8 cellular contexts compared by ENCODE assay signal in the genomic region with DNA sequence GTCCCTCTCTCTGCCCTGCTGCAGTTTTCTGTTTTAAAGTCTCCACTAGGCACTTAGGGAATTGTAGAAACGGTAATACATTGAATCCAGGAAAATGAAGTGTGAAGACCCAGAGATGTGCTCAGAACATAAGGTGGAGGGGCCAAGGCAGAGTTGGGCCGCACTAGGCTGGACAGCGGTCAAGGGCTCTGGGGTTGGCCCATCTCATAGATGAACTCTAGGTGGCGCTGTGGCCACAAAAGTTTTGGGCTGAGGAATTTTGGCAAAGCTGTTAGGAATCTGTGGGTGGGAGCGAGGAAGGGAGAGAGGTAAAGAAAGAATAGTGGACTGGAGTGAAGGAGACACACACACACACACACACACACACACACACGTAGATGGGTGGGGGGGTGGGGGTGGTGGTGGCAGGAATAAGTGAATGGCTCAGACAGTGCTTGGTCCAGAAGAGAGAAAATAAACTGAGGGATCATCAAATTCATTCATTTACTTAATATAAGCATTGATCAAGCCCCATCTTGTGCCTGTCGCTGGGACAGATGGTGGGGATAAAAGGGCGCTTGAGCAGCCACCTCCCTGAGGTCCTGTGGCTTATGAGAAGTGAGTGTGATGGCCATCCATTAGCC.
DNase-seq lines count a peak whose midpoint lies in the region; ATAC-seq and TF ChIP-seq lines count a peak whose summit lies in the region.

No MANE protein-coding gene starts in this region.

- H3K4me1 Mint-ChIP-seq in activated CD4-positive, alpha-beta T cell treated with anti-CD3 and anti-CD28 coated beads, Interleukin-2, amount 10 ng/mL, durations not matched to agents 24 days and 14 days: no peaks in the 10 kb centered on the region
- no peaks in the 10 kb centered on the region for H3K4me1 Mint-ChIP-seq in stimulated activated effector memory CD8-positive, alpha-beta T cell treated with anti-CD3 and anti-CD28 coated beads, Interleukin-12 subunit alpha, Interleukin-12 subunit beta, amount 100 ng/mL, for 72 hours

- peaks cover 26% of the 10 kb centered on the region for H3K27me3 ChIP-seq in PC-9 (ENCODE audit: insufficient read depth, low read depth)

- no peaks in the 10 kb centered on the region for H3K9me2 ChIP-seq in PC-9 (ENCODE audit: insufficient read depth)

- no peaks in the 10 kb centered on the region for H3K9me3 ChIP-seq in PC-9 (ENCODE audit: insufficient read depth, low read depth)

- intact Hi-C loops in PC-9 (cut with micrococcal nuclease; ENCODE audit: unreplicated experiment): loop anchor here (2.0 kb wide), 1 partner anchor 322 kb away; no protein-coding TSS in a partner anchor
- intact Hi-C loops in activated CD4-positive, alpha-beta T cell treated with anti-CD3 and anti-CD28 coated beads, Interleukin-2, amount 10 ng/mL, durations not matched to agents 24 days and 14 days (cut with micrococcal nuclease): no loop called here

- TF ChIP-seq CTCF in PC-9 (conservative IDR thresholded peaks at IDR 0.05) (peak; percentile 80), omental fat pad (IDR thresholded peaks at IDR 0.05) (no peak)

- H2AFZ ChIP-seq in PC-9: no peak overlapping the region

- no peak overlapping the region for H3K4me3 ChIP-seq in PC-9

- peaks cover 26% of the 10 kb centered on the region for H3K27me3 Mint-ChIP-seq in activated CD4-positive, alpha-beta T cell treated with anti-CD3 and anti-CD28 coated beads, Interleukin-2, amount 10 ng/mL, durations not matched to agents 24 days and 14 days

- no peaks in the 10 kb centered on the region for H3F3A ChIP-seq in PC-9 (ENCODE audit: insufficient read depth, low read depth)

- no TSS peak for BruUV-seq in PC-9 (replicated peaks; lab: Mats Ljungman, UMichigan)

- DNase-seq in NCI-H510A treated with DMSO at 0.1 percent for 48 hours (lab: John Stamatoyannopoulos, UW) (peak; percentile 26), NCI-H510A (lab: John Stamatoyannopoulos, UW) (no peak), PC-9 (peak in 1 of 2 experiments; percentile 29), fibroblast of gingiva (ENCODE audit: low read depth) (peak; percentile 32), omental fat pad (ENCODE audit: low spot score) (no peak)
- no peak for DNase-seq in activated CD4-positive, alpha-beta T cell treated with anti-CD3 and anti-CD28 coated beads, Interleukin-2, amount 10 ng/mL, durations not matched to agents 24 days and 14 days
- no peak for DNase-seq in stimulated activated effector memory CD8-positive, alpha-beta T cell treated with anti-CD3 and anti-CD28 coated beads, Interleukin-12 subunit alpha, Interleukin-12 subunit beta, amount 100 ng/mL, for 72 hours (ENCODE audit: low spot score in 2 of 2)

- H3K36me3 Mint-ChIP-seq in activated CD4-positive, alpha-beta T cell treated with anti-CD3 and anti-CD28 coated beads, Interleukin-2, amount 10 ng/mL, durations not matched to agents 24 days and 14 days (ENCODE audit: low read depth): no peaks in the 10 kb centered on the region
- H3K36me3 Mint-ChIP-seq in stimulated activated effector memory CD8-positive, alpha-beta T cell treated with anti-CD3 and anti-CD28 coated beads, Interleukin-12 subunit alpha, Interleukin-12 subunit beta, amount 100 ng/mL, for 72 hours: no peaks in the 10 kb centered on the region

- H3K27ac Mint-ChIP-seq in activated CD4-positive, alpha-beta T cell treated with anti-CD3 and anti-CD28 coated beads, Interleukin-2, amount 10 ng/mL, durations not matched to agents 24 days and 14 days: no peak overlapping the region
- no peak overlapping the region for H3K27ac Mint-ChIP-seq in stimulated activated effector memory CD8-positive, alpha-beta T cell treated with anti-CD3 and anti-CD28 coated beads, Interleukin-12 subunit alpha, Interleukin-12 subunit beta, amount 100 ng/mL, for 72 hours

- no peak overlapping the region for H3K4me3 Mint-ChIP-seq in activated CD4-positive, alpha-beta T cell treated with anti-CD3 and anti-CD28 coated beads, Interleukin-2, amount 10 ng/mL, durations not matched to agents 24 days and 14 days
- no peak overlapping the region for H3K4me3 Mint-ChIP-seq in stimulated activated effector memory CD8-positive, alpha-beta T cell treated with anti-CD3 and anti-CD28 coated beads, Interleukin-12 subunit alpha, Interleukin-12 subunit beta, amount 100 ng/mL, for 72 hours

- H4K20me1 ChIP-seq in PC-9 (ENCODE audit: insufficient read depth): no peaks in the 10 kb centered on the region

- POLR2A ChIA-PET in PC-9 (lab: Charles Lee; ENCODE audit: unreplicated experiment): no interaction called here

- H3K4me2 ChIP-seq in PC-9: no peak overlapping the region

- CTCF ChIA-PET in PC-9 (lab: Charles Lee): interaction anchor here (0.6 kb wide), 1 partner anchor 466 kb away, joined by 3 read pairs; no protein-coding TSS in a partner anchor

- H3K79me2 ChIP-seq in PC-9 (ENCODE audit: low read depth): no peaks in the 10 kb centered on the region

- peaks cover 14% of the 10 kb centered on the region for H3K9me3 Mint-ChIP-seq in activated CD4-positive, alpha-beta T cell treated with anti-CD3 and anti-CD28 coated beads, Interleukin-2, amount 10 ng/mL, durations not matched to agents 24 days and 14 days
- peaks cover 7% of the 10 kb centered on the region for H3K9me3 Mint-ChIP-seq in stimulated activated effector memory CD8-positive, alpha-beta T cell treated with anti-CD3 and anti-CD28 coated beads, Interleukin-12 subunit alpha, Interleukin-12 subunit beta, amount 100 ng/mL, for 72 hours

- H3K27ac ChIP-seq in PC-9: no peak overlapping the region

- no peaks in the 10 kb centered on the region for H3K4me1 ChIP-seq in PC-9 (replicated peaks; ENCODE audit: insufficient read depth)

- ATAC-seq in omental fat pad (ENCODE audit: low FRiP score) (peak; percentile 37), GM18870 (IDR thresholded peaks at IDR 0.05; ENCODE audit: unreplicated experiment) (no peak)
- no peak for ATAC-seq in stimulated activated effector memory CD8-positive, alpha-beta T cell treated with anti-CD3 and anti-CD28 coated beads, Interleukin-12 subunit alpha, Interleukin-12 subunit beta, amount 100 ng/mL, for 72 hours

- H3K36me3 ChIP-seq in PC-9 (ENCODE audit: low read depth): no peaks in the 10 kb centered on the region

Comparison
In these comparisons a context has a peak if more than half of its experiments do, and no peak if none do; other contexts are left out.
1. DNase-seq: peak in NCI-H510A treated with DMSO at 0.1 percent for 48 hours (single experiment) and fibroblast of gingiva (single experiment); none in NCI-H510A (single experiment), omental fat pad (single experiment), activated CD4-positive, alpha-beta T cell treated with anti-CD3 and anti-CD28 coated beads, Interleukin-2, amount 10 ng/mL, durations not matched to agents 24 days and 14 days (single experiment) and stimulated activated effector memory CD8-positive, alpha-beta T cell treated with anti-CD3 and anti-CD28 coated beads, Interleukin-12 subunit alpha, Interleukin-12 subunit beta, amount 100 ng/mL, for 72 hours (0 of 2).